Comparison of ENCODE assay signal across 20 cellular contexts in genomic region chr12:89080797-89081470, GRCh38.
DNase-seq lines count a peak whose midpoint lies in the region; ATAC-seq and TF ChIP-seq lines count a peak whose summit lies in the region.
"Had no signal": no experiment of that assay in that cellular context is flagged by ENCODE, and none has a peak within 500 bp of the region (broad histone marks: within the 10 kb centered on the region; RNA-seq: fewer than 3 reads in every experiment).

No MANE protein-coding gene starts in this region.

- no peak overlapping the region for H3K27ac Mint-ChIP-seq in activated naive CD4-positive, alpha-beta T cell treated with anti-CD3 and anti-CD28 coated beads for 36 hours

- H3K79me2 ChIP-seq in MM.1S (ENCODE audit: low read length): no peaks in the 10 kb centered on the region

- no peaks in the 10 kb centered on the region for H3K79me1 ChIP-seq in mesenchymal stem cell (replicated peaks; ENCODE audit: low read length, poor library complexity, severe bottlenecking)

- H3K9me3 ChIP-seq in BLaER1 treated with 17β-estradiol and CSF1 and Interleukin-3, amounts not matched to agents 10 nM and 100 nM (replicated peaks in 1 of 11): peaks cover 0 to 12% (median 0%) of the 10 kb centered on the region in 11 experiments; a peak in 3 of 22 replicates
- H3K9me3 ChIP-seq in body of pancreas (no peaks in the 10 kb centered on the region), mesenchymal stem cell (ENCODE audit: control insufficient read depth, low read length) (no peaks in the 10 kb centered on the region), MM.1S (replicated peaks; ENCODE audit: insufficient read depth, low read length) (no peaks in the 10 kb centered on the region), esophagus squamous epithelium (no peaks in the 10 kb centered on the region)
- H3K9me3 ChIP-seq: lower lobe of right lung, sigmoid colon, transverse colon had no signal

- no peak overlapping the region for H3K4me3 ChIP-seq in BLaER1 treated with 17β-estradiol and CSF1 and Interleukin-3, amounts not matched to agents 10 nM and 100 nM
- H3K4me3 ChIP-seq in body of pancreas (no peak overlapping the region), mesenchymal stem cell (ENCODE audit: insufficient read depth in 1 of 2, low read depth in 1 of 2, low read length in 2 of 2) (no peak overlapping the region), MM.1S (ENCODE audit: low read length) (no peak overlapping the region), esophagus squamous epithelium (no peak overlapping the region)
- H3K4me3 ChIP-seq: dorsolateral prefrontal cortex, lower lobe of right lung, sigmoid colon, transverse colon had no signal

- peaks cover 6% of the 10 kb centered on the region for H3K27me3 Mint-ChIP-seq in activated naive CD4-positive, alpha-beta T cell treated with anti-CD3 and anti-CD28 coated beads for 36 hours (ENCODE audit: low read depth)

- H2AFZ ChIP-seq in mesenchymal stem cell (ENCODE audit: low read depth, low read length) (no peak overlapping the region), MM.1S (ENCODE audit: low read length) (no peak overlapping the region)

- H3K36me3 ChIP-seq in BLaER1 treated with 17β-estradiol and CSF1 and Interleukin-3, amounts not matched to agents 10 nM and 100 nM: no peaks in the 10 kb centered on the region
- no peaks in the 10 kb centered on the region for H3K36me3 ChIP-seq in body of pancreas (replicated peaks in 1 of 2; ENCODE audit: insufficient read depth in 1 of 2, low read depth in 2 of 2)
- no peaks in the 10 kb centered on the region for H3K36me3 ChIP-seq in mesenchymal stem cell (ENCODE audit: control insufficient read depth in 1 of 2, insufficient read depth in 2 of 2, low read depth in 1 of 2, low read length in 2 of 2)
- no peaks in the 10 kb centered on the region for H3K36me3 ChIP-seq in MM.1S (replicated peaks; ENCODE audit: insufficient read depth, low read length)
- no peaks in the 10 kb centered on the region for H3K36me3 ChIP-seq in esophagus squamous epithelium
- H3K36me3 ChIP-seq: lower lobe of right lung, sigmoid colon, transverse colon had no signal

- no peak overlapping the region for H2BK5ac ChIP-seq in mesenchymal stem cell (ENCODE audit: low read depth, low read length, poor library complexity, severe bottlenecking)

- no peaks in the 10 kb centered on the region for H3K36me3 Mint-ChIP-seq in activated naive CD4-positive, alpha-beta T cell treated with anti-CD3 and anti-CD28 coated beads for 36 hours (ENCODE audit: low read depth)

- peak; percentile 48 for ATAC-seq in body of pancreas
- ATAC-seq: HepG2, lower lobe of right lung had no signal

- H3K4me1 Mint-ChIP-seq in activated naive CD4-positive, alpha-beta T cell treated with anti-CD3 and anti-CD28 coated beads for 36 hours (ENCODE audit: low read depth): peaks cover 12% of the 10 kb centered on the region

- CTCF ChIA-PET in activated naive CD4-positive, alpha-beta T cell treated with anti-CD3 and anti-CD28 coated beads for 36 hours (lab: Charles Lee): no interaction called here

- no peak overlapping the region for H4K8ac ChIP-seq in mesenchymal stem cell (ENCODE audit: low read length)

- H3K9ac ChIP-seq in BLaER1 treated with 17β-estradiol and CSF1 and Interleukin-3, amounts not matched to agents 10 nM and 100 nM: no peak overlapping the region
- H3K9ac ChIP-seq in mesenchymal stem cell (ENCODE audit: low read length): peak overlapping the region; percentile 70
- H3K9ac ChIP-seq in MM.1S (ENCODE audit: low read length): no peak overlapping the region

- H3K14ac ChIP-seq in mesenchymal stem cell (ENCODE audit: low read length in 2 of 2): no peak overlapping the region

- peak overlapping the region in 7 of 11 experiments; percentile 39 to 78 (median 64); a peak in 7 of 22 replicates for H3K4me2 ChIP-seq in BLaER1 treated with 17β-estradiol and CSF1 and Interleukin-3, amounts not matched to agents 10 nM and 100 nM
- no peak overlapping the region for H3K4me2 ChIP-seq in mesenchymal stem cell (ENCODE audit: low read length, poor library complexity, severe bottlenecking)
- H3K4me2 ChIP-seq in MM.1S (ENCODE audit: low read depth, low read length): no peak overlapping the region

- no peak overlapping the region for H3K4me3 Mint-ChIP-seq in activated naive CD4-positive, alpha-beta T cell treated with anti-CD3 and anti-CD28 coated beads for 36 hours
- H3K4me3 Mint-ChIP-seq: neural crest cell had no signal

- no peak overlapping the region for H2BK120ac ChIP-seq in mesenchymal stem cell (ENCODE audit: low read depth, low read length)

- DNase-seq in HT-29 (ENCODE audit: low spot score): peak; percentile 25
- no peak for DNase-seq in body of pancreas
- peak; percentile 18 for DNase-seq in mesenchymal stem cell
- no peak for DNase-seq in activated naive CD4-positive, alpha-beta T cell treated with anti-CD3 and anti-CD28 coated beads for 36 hours
- no peak for DNase-seq in MM.1S
- no peak for DNase-seq in SW 1271 (lab: John Stamatoyannopoulos, UW)
- DNase-seq in esophagus squamous epithelium (lab: John Stamatoyannopoulos, UW): no peak
- DNase-seq: aorta; dorsolateral prefrontal cortex; lower lobe of right lung; NCI-H1092 treated with DMSO at 0.1 percent for 48 hours; NCI-H510A; OCI-M1; sigmoid colon; stimulated activated CD4-positive, alpha-beta T cell treated with anti-CD3 and anti-CD28 coated beads, Interleukin-4, amount 100 ng/mL, for 4 hours; transverse colon had no signal

- intact Hi-C loops in body of pancreas (cut with DNase I): no loop called here
- intact Hi-C loops in activated naive CD4-positive, alpha-beta T cell treated with anti-CD3 and anti-CD28 coated beads for 36 hours (cut with micrococcal nuclease): no loop called here
- intact Hi-C loops in esophagus squamous epithelium (cut with DNase I): no loop called here

- no peaks in the 10 kb centered on the region for H3K9me2 ChIP-seq in MM.1S (replicated peaks; ENCODE audit: insufficient read depth, low read length)

- H3K27ac ChIP-seq in BLaER1 treated with 17β-estradiol and CSF1 and Interleukin-3, amounts not matched to agents 10 nM and 100 nM: no peak overlapping the region
- H3K27ac ChIP-seq in body of pancreas (peak overlapping the region in 2 of 4 donors; percentile 16 to 24), mesenchymal stem cell (ENCODE audit: low read length, poor library complexity, severe bottlenecking) (no peak overlapping the region), MM.1S (ENCODE audit: low read length) (no peak overlapping the region), esophagus squamous epithelium (no peak overlapping the region)
- H3K27ac ChIP-seq: dorsolateral prefrontal cortex, lower lobe of right lung, sigmoid colon, transverse colon, VCaP had no signal

- no peak overlapping the region for H3K4ac ChIP-seq in mesenchymal stem cell (ENCODE audit: low read depth in 1 of 2, low read length in 2 of 2)

- TF ChIP-seq CTCF in body of pancreas (IDR thresholded peaks at IDR 0.05) (no peak), MM.1S (IDR thresholded peaks at IDR 0.05; ENCODE audit: low read length) (no peak), esophagus squamous epithelium (IDR thresholded peaks at IDR 0.05) (no peak)

- no peaks in the 10 kb centered on the region for H3K27me3 ChIP-seq in BLaER1 treated with 17β-estradiol and CSF1 and Interleukin-3, amounts not matched to agents 10 nM and 100 nM
- H3K27me3 ChIP-seq in body of pancreas (no peaks in the 10 kb centered on the region), mesenchymal stem cell (ENCODE audit: control insufficient read depth in 1 of 2, insufficient read depth in 1 of 2, low read length in 2 of 2) (no peaks in the 10 kb centered on the region), MM.1S (replicated peaks; ENCODE audit: insufficient read depth, low read length) (no peaks in the 10 kb centered on the region), esophagus squamous epithelium (no peaks in the 10 kb centered on the region)
- H3K27me3 ChIP-seq: dorsolateral prefrontal cortex, sigmoid colon, transverse colon had no signal

- TF ChIP-seq POLR2A in body of pancreas (IDR thresholded peaks at IDR 0.05): no peak
- TF ChIP-seq POLR2A in esophagus squamous epithelium (IDR thresholded peaks at IDR 0.05): no peak

- no peaks in the 10 kb centered on the region for H4K20me1 ChIP-seq in BLaER1 treated with 17β-estradiol and CSF1 and Interleukin-3, amounts not matched to agents 10 nM and 100 nM
- no peaks in the 10 kb centered on the region for H4K20me1 ChIP-seq in MM.1S (ENCODE audit: insufficient read depth, low read length)

- H3K23ac ChIP-seq in mesenchymal stem cell (ENCODE audit: low read length in 2 of 2): no peak overlapping the region

- no peak overlapping the region for H2BK15ac ChIP-seq in mesenchymal stem cell (ENCODE audit: low read depth, poor library complexity, severe bottlenecking)

- peaks cover 14 to 26% (median 17%) of the 10 kb centered on the region in 10 experiments for H3K4me1 ChIP-seq in BLaER1 treated with 17β-estradiol and CSF1 and Interleukin-3, amounts not matched to agents 10 nM and 100 nM
- peaks cover 17% of the 10 kb centered on the region for H3K4me1 ChIP-seq in body of pancreas
- H3K4me1 ChIP-seq in mesenchymal stem cell (ENCODE audit: control insufficient read depth, insufficient read depth, low read depth, low read length): peaks cover 4% of the 10 kb centered on the region
- H3K4me1 ChIP-seq in MM.1S (ENCODE audit: low read length): no peaks in the 10 kb centered on the region
- no peaks in the 10 kb centered on the region for H3K4me1 ChIP-seq in esophagus squamous epithelium
- H3K4me1 ChIP-seq: sigmoid colon, transverse colon had no signal

- 15 to 28% methylated on average over 3 of the region's 3 CpGs for WGBS in body of pancreas, 2 donors
- 69% methylated on average over 3 of the region's 3 CpGs for WGBS in mesenchymal stem cell
- WGBS in esophagus squamous epithelium, 2 donors: 51 to 64% methylated on average over 3 of the region's 3 CpGs

- H2BK12ac ChIP-seq in mesenchymal stem cell (ENCODE audit: low read length in 2 of 2): no peak overlapping the region

- no peak overlapping the region for H2AK5ac ChIP-seq in mesenchymal stem cell (ENCODE audit: low read length, severe bottlenecking)

- no peaks in the 10 kb centered on the region for H3K9me3 Mint-ChIP-seq in activated naive CD4-positive, alpha-beta T cell treated with anti-CD3 and anti-CD28 coated beads for 36 hours

- no peak overlapping the region for H4K91ac ChIP-seq in mesenchymal stem cell (ENCODE audit: low read length)

- H3K18ac ChIP-seq in mesenchymal stem cell (ENCODE audit: low read depth in 1 of 2, low read length in 2 of 2): no peak overlapping the region

- no peaks in the 10 kb centered on the region for H3F3A ChIP-seq in MM.1S (ENCODE audit: insufficient read depth, low read length)

Comparison
In these comparisons a context has a peak if more than half of its experiments do, and no peak if none do; other contexts are left out.
1. H3K4me2 ChIP-seq: peak in BLaER1 treated with 17β-estradiol and CSF1 and Interleukin-3, amounts not matched to agents 10 nM and 100 nM (7 of 11); none in mesenchymal stem cell (single experiment) and MM.1S (single experiment).
2. DNase-seq: peak in HT-29 (single experiment) and mesenchymal stem cell (single experiment); none in body of pancreas (0 of 4), activated naive CD4-positive, alpha-beta T cell treated with anti-CD3 and anti-CD28 coated beads for 36 hours (single experiment), MM.1S (single experiment), SW 1271 (0 of 2) and esophagus squamous epithelium (single experiment).